In genomic region chrX:48908600-48908999, GRCh38 we compare ENCODE assay signal across 17 cellular contexts. TPM values are rescaled to one million over a fixed set of nuclear protein-coding genes. Genes with fewer than 3 reads are reported as not detected.
DNase-seq lines count a peak whose midpoint lies in the region; ATAC-seq and TF ChIP-seq lines count a peak whose summit lies in the region.
"Had no signal": no experiment of that assay in that cellular context is flagged by ENCODE, and none has a peak within 500 bp of the region (broad histone marks: within the 10 kb centered on the region; RNA-seq: fewer than 3 reads in every experiment).

No MANE protein-coding gene starts in this region.

- no peak for DNase-seq in CD4-positive, CD25-positive, alpha-beta regulatory T cell
- DNase-seq in Caco-2, result peak; percentile 68
- DNase-seq in amniotic epithelial cell (ENCODE audit: low read depth), result peak; percentile 27
- DNase-seq in dorsolateral prefrontal cortex, result no peak
- no peak for DNase-seq in OCI-M2 (lab: John Stamatoyannopoulos, UW; ENCODE audit: unreplicated experiment)
- DNase-seq: BE2C; CD4-positive, alpha-beta memory T cell; NCI-H1436; NCI-H2029; NCI-H2171; NCI-H446; NK-92 treated with Interleukin-12 subunit alpha and Interleukin-12 subunit beta, amount 100 ng/mL, for 24 hours; PC-3 had no signal

- TF ChIP-seq CTCF in Caco-2 (IDR thresholded peaks at IDR 0.05; ENCODE audit: insufficient read depth in 1 of 2, low read depth in 1 of 2, low read length in 1 of 2, severe bottlenecking in 1 of 2, unreplicated experiment in 1 of 2) (no peak), neutrophil (IDR thresholded peaks at IDR 0.05) (no peak), dorsolateral prefrontal cortex (IDR thresholded peaks at IDR 0.05 in 54 of 56, conservative IDR thresholded peaks at IDR 0.05 in 2 of 56; ENCODE audit: low read depth in 1 of 56, partially characterized antibody in 56 of 56) (no peak)

- peaks cover 19% of the 10 kb centered on the region for H3K36me3 ChIP-seq in CD4-positive, CD25-positive, alpha-beta regulatory T cell (ENCODE audit: control insufficient read depth, insufficient read depth, low read length)
- H3K36me3 ChIP-seq in Caco-2 (ENCODE audit: control insufficient read depth, insufficient read depth, low read length) (no peaks in the 10 kb centered on the region), neutrophil (peaks cover 33% of the 10 kb centered on the region)
- H3K36me3 ChIP-seq: BE2C had no signal

- H3K4me1 ChIP-seq in CD4-positive, CD25-positive, alpha-beta regulatory T cell (ENCODE audit: control insufficient read depth, insufficient read depth, low read length, poor library complexity, severe bottlenecking), result peaks cover 10% of the 10 kb centered on the region
- 0 out of 2 replicates have a peak, but pooled peaks cover 7% of the 10 kb centered on the region for H3K4me1 ChIP-seq in Caco-2
- H3K4me1 ChIP-seq in neutrophil (ENCODE audit: control insufficient read depth in 1 of 2, insufficient read depth in 1 of 2, low read depth in 1 of 2, low read length in 1 of 2), result peaks cover 32 to 36% of the 10 kb centered on the region in 2 experiments
- H3K4me1 ChIP-seq: BE2C had no signal

- POLR2A ChIA-PET in Caco-2 (lab: Charles Lee), result no interaction called here

- no peak overlapping the region for H3K4me3 ChIP-seq in CD4-positive, CD25-positive, alpha-beta regulatory T cell (ENCODE audit: low read depth, low read length)
- no peak overlapping the region for H3K4me3 ChIP-seq in Caco-2 (ENCODE audit: low read depth, low read length)
- H3K4me3 ChIP-seq in neutrophil (ENCODE audit: low read depth in 1 of 2, low read length in 1 of 2), result no peak overlapping the region
- no peak overlapping the region for H3K4me3 ChIP-seq in dorsolateral prefrontal cortex
- H3K4me3 ChIP-seq: HAP-1 had no signal

- no TSS peak for BruUV-seq in Caco-2 (replicated peaks; lab: Mats Ljungman, UMichigan)

- ATAC-seq in CD4-positive, CD25-positive, alpha-beta regulatory T cell (ENCODE audit: low read depth in 2 of 2), result no peak
- ATAC-seq in GM19455 (IDR thresholded peaks at IDR 0.05; ENCODE audit: unreplicated experiment), result no peak
- ATAC-seq: PC-3 had no signal

- peaks cover 0 to 2% (median 0%) of the 10 kb centered on the region in 7 donors for H3K9me3 Mint-ChIP-seq in CD4-positive, CD25-positive, alpha-beta regulatory T cell
- H3K9me3 Mint-ChIP-seq in Caco-2 (ENCODE audit: unreplicated experiment), result no peaks in the 10 kb centered on the region

- peak overlapping the region in 2 of 3 donors; percentile 56 to 70 for H3K27ac Mint-ChIP-seq in CD4-positive, CD25-positive, alpha-beta regulatory T cell
- no peak overlapping the region for H3K27ac Mint-ChIP-seq in Caco-2 (ENCODE audit: unreplicated experiment)

- H3K4me1 Mint-ChIP-seq in CD4-positive, CD25-positive, alpha-beta regulatory T cell, result peaks cover 0 to 36% (median 17%) of the 10 kb centered on the region in 4 donors
- peaks cover 21% of the 10 kb centered on the region for H3K4me1 Mint-ChIP-seq in Caco-2 (ENCODE audit: low read depth, unreplicated experiment)

- peaks cover 22% of the 10 kb centered on the region for H3K36me3 Mint-ChIP-seq in CD4-positive, CD25-positive, alpha-beta regulatory T cell
- H3K36me3 Mint-ChIP-seq in Caco-2 (ENCODE audit: insufficient read depth, unreplicated experiment), result peaks cover 42% of the 10 kb centered on the region

- peak overlapping the region in 1 of 4 donors; percentile 23 for H3K4me3 Mint-ChIP-seq in CD4-positive, CD25-positive, alpha-beta regulatory T cell
- peak overlapping the region; percentile 27 for H3K4me3 Mint-ChIP-seq in Caco-2 (ENCODE audit: unreplicated experiment)

- no peaks in the 10 kb centered on the region for H3K9me3 ChIP-seq in CD4-positive, CD25-positive, alpha-beta regulatory T cell (ENCODE audit: control insufficient read depth in 2 of 2, low read length in 2 of 2)
- no peaks in the 10 kb centered on the region for H3K9me3 ChIP-seq in Caco-2
- H3K9me3 ChIP-seq in neutrophil, result no peaks in the 10 kb centered on the region
- H3K9me3 ChIP-seq: BE2C, HAP-1 had no signal

- H3K27ac ChIP-seq in CD4-positive, CD25-positive, alpha-beta regulatory T cell (ENCODE audit: insufficient read depth, low read length, poor library complexity, severe bottlenecking), result no peak overlapping the region
- H3K27ac ChIP-seq in neutrophil (peak overlapping the region; percentile 68), dorsolateral prefrontal cortex (no peak overlapping the region)
- H3K27ac ChIP-seq: HL-60 had no signal

- H3K27me3 ChIP-seq in CD4-positive, CD25-positive, alpha-beta regulatory T cell (ENCODE audit: control insufficient read depth, insufficient read depth, low read length), result no peaks in the 10 kb centered on the region
- H3K27me3 ChIP-seq in Caco-2 (replicated peaks; ENCODE audit: control insufficient read depth, insufficient read depth, low read length) (no peaks in the 10 kb centered on the region), neutrophil (no peaks in the 10 kb centered on the region), dorsolateral prefrontal cortex (peaks cover 0 to 40% (median 0%) of the 10 kb centered on the region in 45 donors)
- H3K27me3 ChIP-seq: BE2C had no signal

- peaks cover 11% of the 10 kb centered on the region for H3K27me3 Mint-ChIP-seq in CD4-positive, CD25-positive, alpha-beta regulatory T cell
- no peaks in the 10 kb centered on the region for H3K27me3 Mint-ChIP-seq in Caco-2 (ENCODE audit: insufficient read depth, unreplicated experiment)
- H3K27me3 Mint-ChIP-seq: CD4-positive, alpha-beta memory T cell had no signal

- CTCF ChIA-PET in Caco-2 (lab: Charles Lee), result interaction anchor here (1.0 kb wide), 1 partner anchor 17 kb away, joined by 3 read pairs; no protein-coding TSS in a partner anchor

- intact Hi-C loops in Caco-2 (cut with micrococcal nuclease; ENCODE audit: unreplicated experiment), result no loop called here
- intact Hi-C loops in dorsolateral prefrontal cortex (cut with DNase I), result no loop called here

RNA-seq across cellular contexts. Expression of gene SLC35A2, which starts 2.8 kb away (rescaled TPM):
- total RNA-seq in CD4-positive, CD25-positive, alpha-beta regulatory T cell, result 50.0 TPM
- polyA plus RNA-seq in CD4-positive, CD25-positive, alpha-beta regulatory T cell, result 10 to 100 TPM in 2 of 4 donors, 1 to 10 TPM in 2; 7.4 to 13.8 (median 9.0) TPM
- total RNA-seq in Caco-2 (2022), result 58.8 and 61.4 TPM in 2 replicates
- 10 to 100 TPM; 13.1 to 27.2 (median 18.8) TPM for total RNA-seq in dorsolateral prefrontal cortex

RNA-seq across cellular contexts. Expression of gene PIM2, which starts 10.2 kb away (rescaled TPM):
- total RNA-seq in CD4-positive, CD25-positive, alpha-beta regulatory T cell, result 391 TPM
- 100 to 1,000 TPM; 475 to 549 (median 501) TPM for polyA plus RNA-seq in CD4-positive, CD25-positive, alpha-beta regulatory T cell
- total RNA-seq in Caco-2 (2022), result 12.0 and 13.9 TPM in 2 replicates
- 10 to 100 TPM in 115 of 120 experiments, 1 to 10 TPM in 5; 7.8 to 30.4 (median 15.2) TPM for total RNA-seq in dorsolateral prefrontal cortex

RNA-seq across cellular contexts. Expression of gene PQBP1, which starts 10.9 kb away (rescaled TPM):
- total RNA-seq in CD4-positive, CD25-positive, alpha-beta regulatory T cell, result 70.0 TPM
- polyA plus RNA-seq in CD4-positive, CD25-positive, alpha-beta regulatory T cell, result 10 to 100 TPM; 83.7 to 98.9 (median 95.8) TPM
- 111 and 114 TPM in 2 replicates for total RNA-seq in Caco-2 (2022)
- total RNA-seq in dorsolateral prefrontal cortex, result 10 to 100 TPM; 42.9 to 91.7 (median 67.1) TPM

RNA-seq across cellular contexts. Expression of gene TIMM17B, which starts 11.0 kb away (rescaled TPM):
- total RNA-seq in CD4-positive, CD25-positive, alpha-beta regulatory T cell, result 31.4 TPM
- 10 to 100 TPM; 47.6 to 65.1 (median 55.2) TPM for polyA plus RNA-seq in CD4-positive, CD25-positive, alpha-beta regulatory T cell
- 82.5 and 90.6 TPM in 2 replicates for total RNA-seq in Caco-2 (2022)
- total RNA-seq in dorsolateral prefrontal cortex, result 10 to 100 TPM; 22.3 to 50.4 (median 35.3) TPM

RNA-seq across cellular contexts. Expression of gene OTUD5, which starts 48.8 kb away (rescaled TPM):
- total RNA-seq in CD4-positive, CD25-positive, alpha-beta regulatory T cell, result 110 TPM
- polyA plus RNA-seq in CD4-positive, CD25-positive, alpha-beta regulatory T cell, result 10 to 100 TPM; 20.2 to 38.2 (median 26.4) TPM
- total RNA-seq in Caco-2 (2022), result 40.1 and 40.6 TPM in 2 replicates
- total RNA-seq in dorsolateral prefrontal cortex, result 10 to 100 TPM; 54.9 to 94.8 (median 73.2) TPM

Comparison
In these comparisons a context has a peak if more than half of its experiments do, and no peak if none do; other contexts are left out.
1. DNase-seq: peak in Caco-2 (2 of 2) and amniotic epithelial cell (single experiment); none in CD4-positive, CD25-positive, alpha-beta regulatory T cell (0 of 3), dorsolateral prefrontal cortex (0 of 10) and OCI-M2 (single experiment).
2. RNA of gene PIM2, which starts 10.2 kb away (total RNA-seq): 391 TPM in CD4-positive, CD25-positive, alpha-beta regulatory T cell (single experiment); 7.8 to 30.4 TPM in dorsolateral prefrontal cortex and 12.0 to 13.9 TPM in Caco-2; every median in the first group is over 10 times any median in the second.